ENCODE assay signal across 15 cellular contexts in the genomic region with DNA sequence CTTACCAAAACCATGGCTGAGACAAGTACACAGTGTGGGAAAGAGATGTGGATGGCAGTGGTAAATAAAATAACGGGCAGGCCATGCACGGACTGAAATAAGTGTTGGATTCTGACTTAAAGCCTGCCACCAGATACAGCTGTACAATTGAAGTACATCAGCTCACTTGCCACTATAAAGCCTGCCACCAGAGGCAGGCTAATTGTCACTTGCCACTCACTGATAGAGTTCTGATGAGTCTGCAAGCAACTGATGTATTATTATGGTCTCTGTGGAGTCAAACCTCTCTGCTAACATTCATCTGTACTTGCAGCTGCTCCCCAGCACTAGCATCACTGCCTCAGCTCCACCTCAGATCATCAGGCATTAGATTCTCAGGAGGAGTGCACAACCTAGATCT.
DNase-seq lines count a peak whose midpoint lies in the region; ATAC-seq and TF ChIP-seq lines count a peak whose summit lies in the region.
"Had no signal": no experiment of that assay in that cellular context is flagged by ENCODE, and none has a peak within 500 bp of the region (broad histone marks: within the 10 kb centered on the region; RNA-seq: fewer than 3 reads in every experiment).

No MANE protein-coding gene starts in this region.

- no peaks in the 10 kb centered on the region for H3K9me2 ChIP-seq in DOHH2 (replicated peaks; ENCODE audit: control insufficient read depth, low read length)

- TF ChIP-seq CTCF in DOHH2 (IDR thresholded peaks at IDR 0.05; ENCODE audit: low read depth, low read length, poor library complexity, severe bottlenecking) (peak; percentile 35), GM12875 (IDR thresholded peaks at IDR 0.05; ENCODE audit: borderline replicate concordance, insufficient read depth, low read depth, low read length) (peak; percentile 49; the same call in 1 of the 2 replicates), gastrocnemius medialis (IDR thresholded peaks at IDR 0.05 in 4 of 5, conservative IDR thresholded peaks at IDR 0.05 in 1 of 5) (no peak)

- in situ Hi-C loops in gastrocnemius medialis (cut with MboI; ENCODE audit: low sequenced_read_pairs in 4 of 4) = no loop called here

- H3K27me3 ChIP-seq in DOHH2 (ENCODE audit: control insufficient read depth, low read length) (no peaks in the 10 kb centered on the region), SJCRH30 (no peaks in the 10 kb centered on the region), gastrocnemius medialis (no peaks in the 10 kb centered on the region)
- H3K27me3 ChIP-seq: Peyer's patch had no signal

- no peak overlapping the region for H3K4me2 ChIP-seq in DOHH2 (ENCODE audit: low read length)

- H3K9me3 ChIP-seq in DOHH2 (ENCODE audit: control insufficient read depth, insufficient read depth, low read length) = no peaks in the 10 kb centered on the region
- H3K9me3 ChIP-seq in SJCRH30 (replicated peaks) = no peaks in the 10 kb centered on the region; the same call in 1 of the 2 replicates
- H3K9me3 ChIP-seq in gastrocnemius medialis = no peaks in the 10 kb centered on the region
- H3K9me3 ChIP-seq: Peyer's patch, thoracic aorta had no signal

- H3K4me3 Mint-ChIP-seq in T-helper 2 cell treated with Interferon-gamma antibody and Interleukin-4, amounts not matched to agents 5 μg/mL and 100 μg/mL, for 36 hours = no peak overlapping the region
- no peak overlapping the region for H3K4me3 Mint-ChIP-seq in immature natural killer cell

- H4K20me1 ChIP-seq in DOHH2 (ENCODE audit: control insufficient read depth, insufficient read depth, low read depth, low read length) = no peaks in the 10 kb centered on the region

- H3K36me3 ChIP-seq in DOHH2 (ENCODE audit: control insufficient read depth, low read length) (peaks cover 76% of the 10 kb centered on the region), SJCRH30 (peaks cover 27% of the 10 kb centered on the region), gastrocnemius medialis (peaks cover 0 to 39% of the 10 kb centered on the region in 2 donors)

- peak overlapping the region; percentile 55 for H3K27ac Mint-ChIP-seq in T-helper 2 cell treated with Interferon-gamma antibody and Interleukin-4, amounts not matched to agents 5 μg/mL and 100 μg/mL, for 36 hours
- H3K27ac Mint-ChIP-seq in immature natural killer cell = peak overlapping the region; percentile 8 to 75 (median 27)

- H3K4me3 ChIP-seq in DOHH2 (ENCODE audit: low read length) = no peak overlapping the region
- H3K4me3 ChIP-seq in GM12875 (ENCODE audit: low read depth, low read length) = no peak overlapping the region
- H3K4me3 ChIP-seq in SJCRH30 = no peak overlapping the region
- no peak overlapping the region for H3K4me3 ChIP-seq in gastrocnemius medialis
- H3K4me3 ChIP-seq: Peyer's patch, thoracic aorta had no signal

- H3K4me1 ChIP-seq in DOHH2 (ENCODE audit: control insufficient read depth, low read length) (peaks cover 23% of the 10 kb centered on the region), SJCRH30 (no peaks in the 10 kb centered on the region), gastrocnemius medialis (no peaks in the 10 kb centered on the region)
- H3K4me1 ChIP-seq: Peyer's patch had no signal

- no peaks in the 10 kb centered on the region for H3K79me2 ChIP-seq in DOHH2 (ENCODE audit: control insufficient read depth, low read length)

- H3F3A ChIP-seq in DOHH2 (ENCODE audit: control insufficient read depth, insufficient read depth) = 0 out of 2 replicates have a peak, but pooled peaks cover 3% of the 10 kb centered on the region

- no peaks in the 10 kb centered on the region for H3K9me3 Mint-ChIP-seq in T-helper 2 cell treated with Interferon-gamma antibody and Interleukin-4, amounts not matched to agents 5 μg/mL and 100 μg/mL, for 36 hours
- no peaks in the 10 kb centered on the region for H3K9me3 Mint-ChIP-seq in immature natural killer cell

- no peak for TF ChIP-seq POLR2A in gastrocnemius medialis (IDR thresholded peaks at IDR 0.05)

- peaks cover 73% of the 10 kb centered on the region for H3K36me3 Mint-ChIP-seq in T-helper 2 cell treated with Interferon-gamma antibody and Interleukin-4, amounts not matched to agents 5 μg/mL and 100 μg/mL, for 36 hours (ENCODE audit: low read depth)
- H3K36me3 Mint-ChIP-seq in immature natural killer cell = peaks cover 25 to 56% (median 52%) of the 10 kb centered on the region in 3 donors

- H3K27me3 Mint-ChIP-seq in T-helper 2 cell treated with Interferon-gamma antibody and Interleukin-4, amounts not matched to agents 5 μg/mL and 100 μg/mL, for 36 hours (ENCODE audit: low read depth) = no peaks in the 10 kb centered on the region
- peaks cover 7 to 25% (median 8%) of the 10 kb centered on the region in 3 donors for H3K27me3 Mint-ChIP-seq in immature natural killer cell (ENCODE audit: low read depth in 3 of 3)

- no peak for ATAC-seq in gastrocnemius medialis
- ATAC-seq: left ventricle myocardium superior had no signal

- H3K27ac ChIP-seq in DOHH2 (ENCODE audit: low read depth, low read length) = no peak overlapping the region
- no peak overlapping the region for H3K27ac ChIP-seq in SJCRH30
- H3K27ac ChIP-seq in gastrocnemius medialis = no peak overlapping the region
- H3K27ac ChIP-seq: Peyer's patch, thoracic aorta had no signal

- peaks cover 3% of the 10 kb centered on the region for H3K4me1 Mint-ChIP-seq in T-helper 2 cell treated with Interferon-gamma antibody and Interleukin-4, amounts not matched to agents 5 μg/mL and 100 μg/mL, for 36 hours (ENCODE audit: low read depth)
- H3K4me1 Mint-ChIP-seq in immature natural killer cell = peaks cover 4 to 16% of the 10 kb centered on the region in 2 donors

- DNase-seq in T-helper 2 cell treated with Interferon-gamma antibody and Interleukin-4, amounts not matched to agents 5 μg/mL and 100 μg/mL, for 36 hours (ENCODE audit: low spot score) = no peak
- DNase-seq in immature natural killer cell (no peak), SJCRH30 (no peak), SIG-M5 (lab: John Stamatoyannopoulos, UW) (no peak), gastrocnemius medialis (no peak)
- DNase-seq: activated CD8-positive, alpha-beta memory T cell treated with anti-CD3 and anti-CD28 coated beads for 24 hours; activated naive CD4-positive, alpha-beta T cell treated with Interleukin-2 at 50 U/mL for 16 hours; central memory CD4-positive, alpha-beta T cell; left ventricle myocardium superior; NCI-H1105 treated with DMSO at 0.1 percent for 48 hours; NCI-H446 treated with DMSO at 0.1 percent for 48 hours had no signal

- intact Hi-C loops in gastrocnemius medialis (cut with DNase I; ENCODE audit: low total_unique reads) = no loop called here

Comparison
In these comparisons a context has a peak if more than half of its experiments do, and no peak if none do; other contexts are left out.
1. CTCF ChIP-seq: peak in DOHH2 (single experiment) and GM12875 (single experiment); none in gastrocnemius medialis (0 of 5).